In the genomic region with DNA sequence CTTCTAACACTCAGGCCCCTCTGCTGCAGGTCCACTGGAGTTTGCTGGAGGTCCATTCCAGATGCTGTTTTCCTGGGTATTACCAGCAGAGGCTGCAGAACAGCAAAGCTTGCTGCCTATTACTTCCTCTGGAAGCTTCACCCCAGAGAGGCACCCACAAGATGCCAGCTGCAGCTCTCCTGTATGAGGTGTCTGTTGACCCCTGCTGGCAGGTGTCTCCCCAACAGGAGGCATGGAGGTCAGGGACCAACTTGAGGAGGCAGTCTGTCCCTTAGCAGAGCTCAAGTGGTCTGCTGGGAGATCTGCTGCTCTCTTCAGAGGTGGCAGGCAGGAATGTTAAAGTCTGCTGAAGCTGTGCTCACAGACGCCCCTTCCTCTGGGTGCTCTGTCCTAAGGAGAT, we compare ENCODE assay signal across 13 cellular contexts.
DNase-seq lines count a peak whose midpoint lies in the region; ATAC-seq and TF ChIP-seq lines count a peak whose summit lies in the region.
"Had no signal": no experiment of that assay in that cellular context is flagged by ENCODE, and none has a peak within 500 bp of the region (broad histone marks: within the 10 kb centered on the region; RNA-seq: fewer than 3 reads in every experiment).

No MANE protein-coding gene starts in this region.

- H4K20me1 ChIP-seq in Karpas-422 (ENCODE audit: insufficient read depth, low read depth, low read length) (no peaks in the 10 kb centered on the region), OCI-LY3 (ENCODE audit: insufficient read depth, low read length) (no peaks in the 10 kb centered on the region)

- intact Hi-C loops in spleen (cut with DNase I; ENCODE audit: low total_unique reads): no loop called here

- no peaks in the 10 kb centered on the region for H3K9me2 ChIP-seq in Karpas-422 (replicated peaks; ENCODE audit: insufficient read depth, low read length)

- 70% methylated on average over 1 of the region's 1 CpG; no CpG with 5 or more reads in 1 of the 2 donors for WGBS in upper lobe of left lung, 2 donors
- 75 to 100% (median 80%) methylated on average over 1 of the region's 1 CpG for WGBS in spleen, 5 donors

- no peak for ATAC-seq in upper lobe of left lung (ENCODE audit: low FRiP score in 2 of 2)

- TF ChIP-seq CTCF in GM12864 (IDR thresholded peaks at IDR 0.05; ENCODE audit: low read depth, low read length, missing control alignments): peak; percentile 18
- TF ChIP-seq CTCF in OCI-LY3 (IDR thresholded peaks at IDR 0.05; ENCODE audit: low read depth, low read length): peak; percentile 28; the same call in 1 of the 2 replicates
- no peak for TF ChIP-seq CTCF in upper lobe of left lung (IDR thresholded peaks at IDR 0.05)
- TF ChIP-seq CTCF in spleen (IDR thresholded peaks at IDR 0.05 in 8 of 11, conservative IDR thresholded peaks at IDR 0.05 in 3 of 11): no peak
- TF ChIP-seq CTCF in coronary artery (IDR thresholded peaks at IDR 0.05): no peak

- H3K4me2 ChIP-seq in Karpas-422 (ENCODE audit: low read depth, low read length, poor library complexity, severe bottlenecking) (no peak overlapping the region), OCI-LY3 (ENCODE audit: low read length) (no peak overlapping the region)

- H2AFZ ChIP-seq in Karpas-422 (ENCODE audit: low read length) (no peak overlapping the region), OCI-LY3 (ENCODE audit: low read depth, low read length) (no peak overlapping the region)

- H3K4me3 ChIP-seq in GM12864 (ENCODE audit: low read depth, low read length) (no peak overlapping the region), Karpas-422 (ENCODE audit: low read length) (no peak overlapping the region), OCI-LY3 (ENCODE audit: low read length) (no peak overlapping the region), upper lobe of left lung (no peak overlapping the region), spleen (no peak overlapping the region), coronary artery (no peak overlapping the region)

- DNase-seq in GM12864 (ENCODE audit: low read depth): no peak
- DNase-seq in Karpas-422: peak; percentile 44
- no peak for DNase-seq in upper lobe of left lung
- DNase-seq in spleen: no peak
- no peak for DNase-seq in coronary artery (ENCODE audit: low spot score)
- DNase-seq: C1 segment of cervical spinal cord; CD4-positive, alpha-beta memory T cell; COR-L47; DMS153; DND-41; H7; HCEC 1CT had no signal

- no peak overlapping the region for H3K27ac ChIP-seq in Karpas-422 (ENCODE audit: low read length)
- H3K27ac ChIP-seq in OCI-LY3 (ENCODE audit: low read length): no peak overlapping the region
- no peak overlapping the region for H3K27ac ChIP-seq in upper lobe of left lung
- no peak overlapping the region for H3K27ac ChIP-seq in spleen
- H3K27ac ChIP-seq in coronary artery: no peak overlapping the region

- H3K27me3 ChIP-seq in Karpas-422 (ENCODE audit: low read length) (no peaks in the 10 kb centered on the region), OCI-LY3 (ENCODE audit: low read depth, low read length) (peaks cover 12% of the 10 kb centered on the region), upper lobe of left lung (no peaks in the 10 kb centered on the region), spleen (replicated peaks in 1 of 7) (peaks cover 0 to 40% (median 0%) of the 10 kb centered on the region in 7 donors)

- no peak for TF ChIP-seq EP300 in upper lobe of left lung (IDR thresholded peaks at IDR 0.05)

- H3K4me1 ChIP-seq in Karpas-422 (ENCODE audit: low read length) (no peaks in the 10 kb centered on the region), OCI-LY3 (ENCODE audit: low read length) (no peaks in the 10 kb centered on the region), upper lobe of left lung (no peaks in the 10 kb centered on the region), spleen (no peaks in the 10 kb centered on the region)

- no peaks in the 10 kb centered on the region for H3K9me3 ChIP-seq in Karpas-422 (ENCODE audit: low read length)
- no peaks in the 10 kb centered on the region for H3K9me3 ChIP-seq in OCI-LY3 (ENCODE audit: insufficient read depth, low read length)
- H3K9me3 ChIP-seq in upper lobe of left lung: no peaks in the 10 kb centered on the region
- peaks cover 0 to 12% (median 0%) of the 10 kb centered on the region in 8 donors for H3K9me3 ChIP-seq in spleen

- H3K9ac ChIP-seq in Karpas-422 (ENCODE audit: low read length) (no peak overlapping the region), OCI-LY3 (ENCODE audit: low read length) (no peak overlapping the region)

- TF ChIP-seq POLR2A in upper lobe of left lung (IDR thresholded peaks at IDR 0.05) (no peak), spleen (IDR thresholded peaks at IDR 0.05) (no peak)

- H3K79me2 ChIP-seq in Karpas-422 (ENCODE audit: low read length) (no peaks in the 10 kb centered on the region), OCI-LY3 (ENCODE audit: low read length) (no peaks in the 10 kb centered on the region)

- no peaks in the 10 kb centered on the region for H3K36me3 ChIP-seq in Karpas-422 (ENCODE audit: insufficient read depth, low read length)
- no peaks in the 10 kb centered on the region for H3K36me3 ChIP-seq in OCI-LY3 (replicated peaks; ENCODE audit: low read depth, low read length)
- H3K36me3 ChIP-seq in upper lobe of left lung: no peaks in the 10 kb centered on the region
- H3K36me3 ChIP-seq in spleen: no peaks in the 10 kb centered on the region

Comparison
In these comparisons a context has a peak if more than half of its experiments do, and no peak if none do; other contexts are left out.
1. CTCF ChIP-seq: peak in GM12864 (single experiment) and OCI-LY3 (single experiment); none in upper lobe of left lung (0 of 6), spleen (0 of 11) and coronary artery (single experiment).